ENCODE assay signal across 8 cellular contexts in the genomic region with DNA sequence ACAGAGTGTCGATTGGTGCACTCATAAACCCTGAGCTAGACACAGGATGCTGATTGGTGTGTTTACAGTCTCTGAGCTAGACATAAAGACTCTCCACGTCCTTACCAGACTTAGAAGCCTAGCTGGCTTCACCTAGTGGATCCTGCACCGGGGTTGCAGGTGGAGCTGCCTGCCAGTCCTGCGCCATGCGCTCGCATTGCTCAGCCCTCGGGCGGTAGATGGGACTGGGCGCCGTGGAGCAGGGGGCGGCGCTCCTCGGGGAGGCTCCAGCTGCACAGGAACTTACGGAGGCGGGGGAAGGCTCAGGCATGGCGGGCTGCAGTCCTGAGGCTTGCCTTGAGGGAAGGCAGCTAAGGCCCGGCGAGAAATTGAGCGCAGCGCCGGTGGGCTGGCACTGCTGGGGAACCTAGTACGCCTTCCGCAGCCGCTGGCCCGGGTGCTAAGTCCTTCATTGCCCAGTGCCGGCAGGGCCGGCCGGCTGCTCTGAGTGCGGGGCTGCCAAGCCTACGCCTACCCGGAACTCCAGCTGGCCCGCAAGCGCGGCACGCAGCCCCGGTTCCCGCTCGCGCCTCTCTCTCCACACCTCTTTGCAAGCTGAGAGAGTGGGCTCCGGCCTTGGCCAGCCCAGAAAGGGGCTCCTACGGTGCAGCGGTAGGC.
DNase-seq lines count a peak whose midpoint lies in the region; ATAC-seq and TF ChIP-seq lines count a peak whose summit lies in the region.
"Not testable (repeated sequence)": the region's sequence is repeated elsewhere in the genome, so short reads cannot be mapped to it uniquely, and the experiment has no call there.

No MANE protein-coding gene starts in this region.

- CTCF ChIA-PET in CD4-positive, alpha-beta T cell (lab: Charles Lee): not testable (repeated sequence)

- H3K9me3 ChIP-seq in CD4-positive, alpha-beta T cell (ENCODE audit: control insufficient read depth, low read length); thoracic aorta: not testable (repeated sequence)

- H3K36me3 Mint-ChIP-seq in CD4-positive, alpha-beta T cell (ENCODE audit: low read depth); T-helper 1 cell treated with Interleukin-12 subunit alpha and Interleukin-12 subunit beta and Interleukin-4 antibody, amounts not matched to agents 30 μg/mL and 1 μg/mL, for 36 hours (ENCODE audit: low read depth); immature natural killer cell; natural killer cell: not testable (repeated sequence)

- peaks cover 30% of the 10 kb centered on the region for H3K4me1 Mint-ChIP-seq in CD4-positive, alpha-beta T cell (ENCODE audit: low read depth)
- peaks cover 22% of the 10 kb centered on the region for H3K4me1 Mint-ChIP-seq in T-helper 1 cell treated with Interleukin-12 subunit alpha and Interleukin-12 subunit beta and Interleukin-4 antibody, amounts not matched to agents 30 μg/mL and 1 μg/mL, for 36 hours (ENCODE audit: low read depth)
- H3K4me1 Mint-ChIP-seq in immature natural killer cell (peaks cover 13 to 17% of the 10 kb centered on the region in 2 donors), natural killer cell (peaks cover 9 to 16% of the 10 kb centered on the region in 2 donors)

- POLR2A ChIA-PET in CD4-positive, alpha-beta T cell (lab: Charles Lee): interaction anchor here (1.0 to 2.2 kb wide), 9 partner anchors 11 to 292 kb away, joined by 3 to 15 read pairs (median 5); a partner anchor contains a TSS

- intact Hi-C loops in CD4-positive, alpha-beta T cell (cut with DNase I, micrococcal nuclease); natural killer cell (cut with micrococcal nuclease): not testable (repeated sequence)

- H3K4me3 Mint-ChIP-seq in CD4-positive, alpha-beta T cell: peak overlapping the region; percentile 87
- peak overlapping the region; percentile 10 for H3K4me3 Mint-ChIP-seq in T-helper 1 cell treated with Interleukin-12 subunit alpha and Interleukin-12 subunit beta and Interleukin-4 antibody, amounts not matched to agents 30 μg/mL and 1 μg/mL, for 36 hours
- H3K4me3 Mint-ChIP-seq in immature natural killer cell (peak overlapping the region in 3 of 5 donors; percentile 29 to 42 (median 40)), natural killer cell (peak overlapping the region; percentile 42)

- H3K27ac Mint-ChIP-seq in CD4-positive, alpha-beta T cell: peak overlapping the region; percentile 63
- not testable (repeated sequence) for H3K27ac Mint-ChIP-seq in T-helper 1 cell treated with Interleukin-12 subunit alpha and Interleukin-12 subunit beta and Interleukin-4 antibody, amounts not matched to agents 30 μg/mL and 1 μg/mL, for 36 hours; immature natural killer cell; natural killer cell

- not testable (repeated sequence) for H3K27me3 ChIP-seq in CD4-positive, alpha-beta T cell (ENCODE audit: control insufficient read depth, insufficient read depth, low read length); thoracic aorta (replicated peaks; ENCODE audit: insufficient read depth)

- DNase-seq in CD4-positive, alpha-beta T cell: peak in 2 of 10 experiments; percentile 19 to 41
- DNase-seq in ELF-1 (ENCODE audit: low read depth, low spot score) (peak; percentile 78), NCI-H2227 (lab: John Stamatoyannopoulos, UW; ENCODE audit: unreplicated experiment) (peak; percentile 75), amniotic epithelial cell (ENCODE audit: low read depth) (peak; percentile 1)
- DNase-seq in immature natural killer cell; natural killer cell; thoracic aorta (ENCODE audit: low spot score): not testable (repeated sequence)

- H3K27ac ChIP-seq in CD4-positive, alpha-beta T cell (ENCODE audit: low read depth, low read length); thoracic aorta: not testable (repeated sequence)

- H3K27me3 Mint-ChIP-seq in CD4-positive, alpha-beta T cell; T-helper 1 cell treated with Interleukin-12 subunit alpha and Interleukin-12 subunit beta and Interleukin-4 antibody, amounts not matched to agents 30 μg/mL and 1 μg/mL, for 36 hours (ENCODE audit: low read depth); immature natural killer cell (ENCODE audit: low read depth in 3 of 3); natural killer cell (ENCODE audit: low read depth in 2 of 2): not testable (repeated sequence)

- H3K36me3 ChIP-seq in thoracic aorta: not testable (repeated sequence)

- not testable (repeated sequence) for H3K9me3 Mint-ChIP-seq in CD4-positive, alpha-beta T cell; T-helper 1 cell treated with Interleukin-12 subunit alpha and Interleukin-12 subunit beta and Interleukin-4 antibody, amounts not matched to agents 30 μg/mL and 1 μg/mL, for 36 hours; immature natural killer cell; natural killer cell

- peak; percentile 45 for ATAC-seq in CD4-positive, alpha-beta T cell (ENCODE audit: poor library complexity)
- not testable (repeated sequence) for ATAC-seq in natural killer cell; thoracic aorta (ENCODE audit: insufficient number of reproducible peaks, low FRiP score, low read depth)

- H3K4me3 ChIP-seq in thoracic aorta: peak overlapping the region; percentile 49

- not testable (repeated sequence) for H3K4me1 ChIP-seq in thoracic aorta (ENCODE audit: control insufficient read depth in 1 of 2, low read depth in 2 of 2)

- not testable (repeated sequence) for TF ChIP-seq CTCF in CD4-positive, alpha-beta T cell (IDR thresholded peaks at IDR 0.05); natural killer cell (IDR thresholded peaks at IDR 0.05); thoracic aorta (IDR thresholded peaks at IDR 0.05)

Comparison
In these comparisons a context has a peak if more than half of its experiments do, and no peak if none do; other contexts are left out.
1. H3K4me3 Mint-ChIP-seq: peak in every context shown above with its lines; median percentile 87 in CD4-positive, alpha-beta T cell; 42 in natural killer cell; 40 in immature natural killer cell; 10 in T-helper 1 cell treated with Interleukin-12 subunit alpha and Interleukin-12 subunit beta and Interleukin-4 antibody, amounts not matched to agents 30 μg/mL and 1 μg/mL, for 36 hours.